ENCODE assay signal across 1 cellular context in genomic region chr2:241316825-241317224, GRCh38.
TF ChIP-seq lines count a peak whose summit lies in the region.

No MANE protein-coding gene starts in this region.

TF ChIP-seq in endothelial cell of umbilical vein, 7 proteins besides CTCF, POLR2A, EP300 and RAD21:
- TF ChIP-seq JUN (IDR thresholded peaks at IDR 0.05; ENCODE audit: borderline replicate concordance, insufficient read depth, insufficient read length, low read depth): no peak
- TF ChIP-seq MAX (IDR thresholded peaks at IDR 0.05; ENCODE audit: insufficient read depth, insufficient read length): no peak
- TF ChIP-seq MYC (IDR thresholded peaks at IDR 0.05; ENCODE audit: low read depth, low read length): no peak
- no peak for TF ChIP-seq FOS (IDR thresholded peaks at IDR 0.05; ENCODE audit: borderline replicate concordance, insufficient read depth, low read length)
- no peak for TF ChIP-seq GATA2 (IDR thresholded peaks at IDR 0.05; ENCODE audit: insufficient read depth, insufficient read length, low read depth, low read length)
- TF ChIP-seq EZH2 (IDR thresholded peaks at IDR 0.05; ENCODE audit: borderline replicate concordance, low read depth, low read length, severe bottlenecking): no peak
- no peak for TF ChIP-seq POLR2AphosphoS5 (IDR thresholded peaks at IDR 0.05; ENCODE audit: insufficient read depth, low read depth, low read length)
TF ChIP-seq in endothelial cell of umbilical vein: peak in this region for 0.
